10 cellular contexts compared by ENCODE assay signal in the genomic region with DNA sequence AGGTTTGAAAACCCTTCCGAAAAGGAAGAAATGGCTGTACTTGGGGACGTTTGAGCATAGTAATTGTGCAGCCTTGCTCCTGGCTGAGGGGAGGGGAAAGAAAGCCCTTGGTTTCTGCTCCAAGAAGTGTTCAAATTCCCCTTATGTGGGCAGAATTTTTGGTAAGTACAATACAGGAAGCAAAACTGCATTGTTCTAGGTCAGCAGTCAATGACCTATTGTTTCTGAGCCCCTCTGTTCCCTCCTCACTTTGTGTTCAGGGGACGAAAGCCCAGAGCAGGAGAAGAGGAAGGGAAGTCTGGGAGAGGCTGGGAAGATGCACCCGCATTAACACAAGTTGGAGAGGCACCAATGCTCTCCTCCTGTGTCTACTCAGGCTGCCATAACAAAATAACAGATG. TPM values are rescaled to one million over a fixed set of nuclear protein-coding genes. Genes with fewer than 3 reads are reported as not detected.
DNase-seq lines count a peak whose midpoint lies in the region; ATAC-seq, FAIRE-seq and TF ChIP-seq lines count a peak whose summit lies in the region.
"Had no signal": no experiment of that assay in that cellular context is flagged by ENCODE, and none has a peak within 500 bp of the region (broad histone marks: within the 10 kb centered on the region; RNA-seq: fewer than 3 reads in every experiment).

No MANE protein-coding gene starts in this region.

- H3K9ac ChIP-seq in mammary epithelial cell (ENCODE audit: insufficient read depth, low read length) (no peak overlapping the region), Karpas-422 (ENCODE audit: low read length) (no peak overlapping the region)

- ATAC-seq in GM19395 (IDR thresholded peaks at IDR 0.05; ENCODE audit: unreplicated experiment) (peak; percentile 40), HG03039 (IDR thresholded peaks at IDR 0.05; ENCODE audit: unreplicated experiment) (peak; percentile 30)

- in situ Hi-C loops in mammary epithelial cell (cut with MboI; ENCODE audit: low sequenced_read_pairs in 2 of 2): no loop called here

- no peak for FAIRE-seq in D721Med (lab: Jason Lieb, UNC)

- H2AFZ ChIP-seq in mammary epithelial cell (ENCODE audit: low read depth, low read length) (peak overlapping the region; percentile 56), Karpas-422 (ENCODE audit: low read length) (no peak overlapping the region)

- dilution Hi-C loops in mammary epithelial cell (cut with HindIII; ENCODE audit: low sequenced_read_pairs): no loop called here

- peak overlapping the region; percentile 46 for H3K27ac ChIP-seq in mammary epithelial cell (ENCODE audit: insufficient read depth, low read depth, low read length)
- H3K27ac ChIP-seq in Karpas-422 (ENCODE audit: low read length): no peak overlapping the region
- H3K27ac ChIP-seq: C4-2B had no signal

- H3K36me3 ChIP-seq in mammary epithelial cell (ENCODE audit: insufficient read depth, low read length) (peaks cover 4% of the 10 kb centered on the region), Karpas-422 (ENCODE audit: insufficient read depth, low read length) (0 out of 2 replicates have a peak, but pooled peaks cover 5% of the 10 kb centered on the region)

- peaks cover 20% of the 10 kb centered on the region for H3K4me1 ChIP-seq in mammary epithelial cell (ENCODE audit: insufficient read depth, low read length)
- peaks cover 21% of the 10 kb centered on the region for H3K4me1 ChIP-seq in Karpas-422 (ENCODE audit: low read length)

- no peaks in the 10 kb centered on the region for H4K20me1 ChIP-seq in mammary epithelial cell (ENCODE audit: insufficient read depth, low read length)
- peaks cover 3% of the 10 kb centered on the region; the same call in 1 of the 2 replicates for H4K20me1 ChIP-seq in Karpas-422 (ENCODE audit: insufficient read depth, low read depth, low read length)

- WGBS in mammary epithelial cell (ENCODE audit: low coverage, missing lambda C conversion rate): 50% methylated on average over 4 of the region's 4 CpGs

- no TSS peak for BruUV-seq in mammary epithelial cell (replicated peaks; lab: Mats Ljungman, UMichigan)

- H3K9me2 ChIP-seq in Karpas-422 (replicated peaks; ENCODE audit: insufficient read depth, low read length): no peaks in the 10 kb centered on the region

- H3K9me3 ChIP-seq in mammary epithelial cell (replicated peaks; ENCODE audit: insufficient read depth, low read length): no peaks in the 10 kb centered on the region
- no peaks in the 10 kb centered on the region for H3K9me3 ChIP-seq in Karpas-422 (ENCODE audit: low read length)
- H3K9me3 ChIP-seq: SJSA1 had no signal

- CTCF ChIA-PET in mammary epithelial cell (lab: Charles Lee; ENCODE audit: low non-redundant PET): interaction anchor here (0.7 kb wide), 1 partner anchor 576 kb away, joined by 4 read pairs; no protein-coding TSS in a partner anchor

- H3K4me2 ChIP-seq in mammary epithelial cell (ENCODE audit: insufficient read depth, low read depth, low read length) (peak overlapping the region; percentile 63), Karpas-422 (ENCODE audit: low read depth, low read length, poor library complexity, severe bottlenecking) (no peak overlapping the region)

- intact Hi-C loops in mammary epithelial cell (cut with micrococcal nuclease): no loop called here

- H3K79me2 ChIP-seq in mammary epithelial cell (ENCODE audit: insufficient read depth, low read length) (peaks cover 71% of the 10 kb centered on the region), Karpas-422 (ENCODE audit: low read length) (peaks cover 63% of the 10 kb centered on the region)

- no peak for TF ChIP-seq CTCF in mammary epithelial cell (conservative IDR thresholded peaks at IDR 0.05 in 1 of 2, IDR thresholded peaks at IDR 0.05 in 1 of 2; ENCODE audit: extremely low read depth in 1 of 2, insufficient read depth in 1 of 2, low read depth in 1 of 2, low read length in 2 of 2)
- no peak for TF ChIP-seq CTCF in D721Med (IDR thresholded peaks at IDR 0.05; ENCODE audit: insufficient read depth, missing control alignments)

- H3K27me3 ChIP-seq in mammary epithelial cell (ENCODE audit: insufficient read depth, low read length): no peaks in the 10 kb centered on the region
- H3K27me3 ChIP-seq in Karpas-422 (ENCODE audit: low read length): no peaks in the 10 kb centered on the region
- H3K27me3 ChIP-seq: SJSA1 had no signal

- DNase-seq in Ammon's horn (ENCODE audit: low spot score): peak; percentile 30
- DNase-seq in mammary epithelial cell: no peak
- DNase-seq in activated gamma-delta T cell treated with Interleukin-2 at 50 U/mL for 16 hours: no peak
- no peak for DNase-seq in D721Med (ENCODE audit: insufficient read length, low spot score)
- DNase-seq in Karpas-422: no peak
- DNase-seq in amniotic stem cell (lab: John Stamatoyannopoulos, UW): no peak

- no peak overlapping the region for H3K4me3 ChIP-seq in mammary epithelial cell (replicated peaks in 1 of 3; ENCODE audit: insufficient read depth in 1 of 3, low read depth in 2 of 3, low read length in 3 of 3)
- H3K4me3 ChIP-seq in Karpas-422 (ENCODE audit: low read length): no peak overlapping the region
- H3K4me3 ChIP-seq: SJSA1 had no signal

RNA-seq across cellular contexts. Expression of a gene that starts 11.9 kb away (rescaled TPM):
- 10 to 100 TPM; 27.0 to 76.6 TPM for total RNA-seq in mammary epithelial cell
- polyA plus RNA-seq in mammary epithelial cell: 60.4 TPM
- 15.7 TPM for polyA minus RNA-seq in mammary epithelial cell
- total RNA-seq in Karpas-422 (2014; rRNA removed; shearing (Covaris generic); ENCODE audit: low replicate concordance): 25.8 and 34.6 TPM in 2 replicates
